Comparison of ENCODE assay signal across 9 cellular contexts in genomic region chr6:118186676-118187567, GRCh38.
A peak's percentile ranks its signal among the peaks of the same experiment; 100 is the strongest.
DNase-seq lines count a peak whose midpoint lies in the region; ATAC-seq and TF ChIP-seq lines count a peak whose summit lies in the region.
"Had no signal": no experiment of that assay in that cellular context is flagged by ENCODE, and none has a peak within 500 bp of the region (broad histone marks: within the 10 kb centered on the region; RNA-seq: fewer than 3 reads in every experiment).

No MANE protein-coding gene starts in this region.

- intact Hi-C loops in activated naive CD4-positive, alpha-beta T cell treated with anti-CD3 and anti-CD28 coated beads for 36 hours (cut with micrococcal nuclease): loop anchor here (1.0 to 5.0 kb wide), 7 partner anchors 64 to 1346 kb away; partner anchors contain the start of gene ASF1A
- intact Hi-C loops in activated T-helper 2 cell treated with anti-CD3 and anti-CD28 coated beads, Interferon-gamma antibody, Interleukin-2, Interleukin-4, amounts not matched to agents 10 μg/mL and 5 μg/mL and 100 μg/mL, durations not matched to agents 14 hours and 24 hours and 36 hours (cut with micrococcal nuclease): no loop called here

- peak; percentile 56 for ATAC-seq in HG02840 (IDR thresholded peaks at IDR 0.05; ENCODE audit: low FRiP score, unreplicated experiment)
- ATAC-seq in stimulated activated naive CD8-positive, alpha-beta T cell treated with anti-CD3 and anti-CD28 coated beads, Interleukin-15, Interleukin-2, amounts not matched to agents 100 U/mL and 50 U/mL, for 24 hours: peak; percentile 45

- CTCF ChIA-PET in activated naive CD4-positive, alpha-beta T cell treated with anti-CD3 and anti-CD28 coated beads for 36 hours (lab: Charles Lee): no interaction called here
- CTCF ChIA-PET in HEK293T (lab: Yijun Ruan, JAX): no interaction called here

- no peak for DNase-seq in activated naive CD4-positive, alpha-beta T cell treated with anti-CD3 and anti-CD28 coated beads for 36 hours
- no peak for DNase-seq in activated naive CD4-positive, alpha-beta T cell treated with Interleukin-2 at 50 U/mL for 16 hours
- no peak for DNase-seq in activated T-helper 2 cell treated with anti-CD3 and anti-CD28 coated beads, Interferon-gamma antibody, Interleukin-2, Interleukin-4, amounts not matched to agents 10 μg/mL and 5 μg/mL and 100 μg/mL, durations not matched to agents 14 hours and 24 hours and 36 hours (ENCODE audit: low spot score)
- DNase-seq in stimulated activated naive CD8-positive, alpha-beta T cell treated with anti-CD3 and anti-CD28 coated beads, Interleukin-15, Interleukin-2, amounts not matched to agents 100 U/mL and 50 U/mL, for 24 hours: no peak
- DNase-seq in stimulated activated CD4-positive, alpha-beta T cell treated with anti-CD3 and anti-CD28 coated beads, Interleukin-12 subunit alpha, Interleukin-12 subunit beta, amount 100 ng/mL, for 4 hours: no peak
- DNase-seq in HEK293T (ENCODE audit: extremely low spot score): no peak
- no peak for DNase-seq in activated effector memory CD4-positive, alpha-beta T cell treated with anti-CD3 and anti-CD28 coated beads, Interleukin-2, amount 50 U/mL, for 16 hours
- DNase-seq: NCI-H187 had no signal

- H3K4me1 Mint-ChIP-seq in activated naive CD4-positive, alpha-beta T cell treated with anti-CD3 and anti-CD28 coated beads for 36 hours (ENCODE audit: low read depth): peaks cover 32% of the 10 kb centered on the region
- H3K4me1 Mint-ChIP-seq in activated T-helper 2 cell treated with anti-CD3 and anti-CD28 coated beads, Interferon-gamma antibody, Interleukin-2, Interleukin-4, amounts not matched to agents 10 μg/mL and 5 μg/mL and 100 μg/mL, durations not matched to agents 14 hours and 24 hours and 36 hours (ENCODE audit: low read depth): peaks cover 12% of the 10 kb centered on the region

- peak overlapping the region; percentile 5 for H3K4me3 Mint-ChIP-seq in activated naive CD4-positive, alpha-beta T cell treated with anti-CD3 and anti-CD28 coated beads for 36 hours
- peak overlapping the region; percentile 1 for H3K4me3 Mint-ChIP-seq in activated T-helper 2 cell treated with anti-CD3 and anti-CD28 coated beads, Interferon-gamma antibody, Interleukin-2, Interleukin-4, amounts not matched to agents 10 μg/mL and 5 μg/mL and 100 μg/mL, durations not matched to agents 14 hours and 24 hours and 36 hours (ENCODE audit: low read depth)

- H3K36me3 Mint-ChIP-seq in activated naive CD4-positive, alpha-beta T cell treated with anti-CD3 and anti-CD28 coated beads for 36 hours (ENCODE audit: low read depth): no peaks in the 10 kb centered on the region
- H3K36me3 Mint-ChIP-seq in activated T-helper 2 cell treated with anti-CD3 and anti-CD28 coated beads, Interferon-gamma antibody, Interleukin-2, Interleukin-4, amounts not matched to agents 10 μg/mL and 5 μg/mL and 100 μg/mL, durations not matched to agents 14 hours and 24 hours and 36 hours (ENCODE audit: low read depth): no peaks in the 10 kb centered on the region

- peak overlapping the region; percentile 82 for H3K27ac Mint-ChIP-seq in activated naive CD4-positive, alpha-beta T cell treated with anti-CD3 and anti-CD28 coated beads for 36 hours
- peak overlapping the region; percentile 19 for H3K27ac Mint-ChIP-seq in activated T-helper 2 cell treated with anti-CD3 and anti-CD28 coated beads, Interferon-gamma antibody, Interleukin-2, Interleukin-4, amounts not matched to agents 10 μg/mL and 5 μg/mL and 100 μg/mL, durations not matched to agents 14 hours and 24 hours and 36 hours

- POLR2A ChIA-PET in HEK293T (lab: Yijun Ruan, JAX): no interaction called here

- H3K27me3 Mint-ChIP-seq in activated naive CD4-positive, alpha-beta T cell treated with anti-CD3 and anti-CD28 coated beads for 36 hours (ENCODE audit: low read depth): no peaks in the 10 kb centered on the region
- no peaks in the 10 kb centered on the region for H3K27me3 Mint-ChIP-seq in activated T-helper 2 cell treated with anti-CD3 and anti-CD28 coated beads, Interferon-gamma antibody, Interleukin-2, Interleukin-4, amounts not matched to agents 10 μg/mL and 5 μg/mL and 100 μg/mL, durations not matched to agents 14 hours and 24 hours and 36 hours (ENCODE audit: low read depth)

- no peaks in the 10 kb centered on the region for H3K9me3 Mint-ChIP-seq in activated naive CD4-positive, alpha-beta T cell treated with anti-CD3 and anti-CD28 coated beads for 36 hours
- no peaks in the 10 kb centered on the region for H3K9me3 Mint-ChIP-seq in activated T-helper 2 cell treated with anti-CD3 and anti-CD28 coated beads, Interferon-gamma antibody, Interleukin-2, Interleukin-4, amounts not matched to agents 10 μg/mL and 5 μg/mL and 100 μg/mL, durations not matched to agents 14 hours and 24 hours and 36 hours

TF ChIP-seq in HEK293T, 16 proteins besides CTCF, POLR2A, EP300 and RAD21:
- no peak for TF ChIP-seq BHLHE40 (IDR thresholded peaks at IDR 0.05; ENCODE audit: borderline replicate concordance)
- TF ChIP-seq L3MBTL2 (conservative IDR thresholded peaks at IDR 0.05): no peak
- no peak for TF ChIP-seq FOXA1 (IDR thresholded peaks at IDR 0.05)
- TF ChIP-seq CTBP1 (IDR thresholded peaks at IDR 0.05; ENCODE audit: borderline replicate concordance): no peak
- TF ChIP-seq LEF1 (IDR thresholded peaks at IDR 0.05; ENCODE audit: borderline replicate concordance): no peak
- no peak for TF ChIP-seq PKNOX1 (IDR thresholded peaks at IDR 0.05)
- no peak for TF ChIP-seq SUZ12 (IDR thresholded peaks at IDR 0.05)
- no peak for TF ChIP-seq ZNF384 (IDR thresholded peaks at IDR 0.05)
- no peak for TF ChIP-seq FOXK2 (IDR thresholded peaks at IDR 0.05)
- no peak for TF ChIP-seq ELF4 (IDR thresholded peaks at IDR 0.05)
- no peak for TF ChIP-seq ARNT (IDR thresholded peaks at IDR 0.05)
- no peak for TF ChIP-seq TARDBP (IDR thresholded peaks at IDR 0.05)
- TF ChIP-seq SP1 (IDR thresholded peaks at IDR 0.05): no peak
- no peak for TF ChIP-seq HDGF (IDR thresholded peaks at IDR 0.05; ENCODE audit: borderline replicate concordance)
